35 cellular contexts compared by ENCODE assay signal in the genomic region with DNA sequence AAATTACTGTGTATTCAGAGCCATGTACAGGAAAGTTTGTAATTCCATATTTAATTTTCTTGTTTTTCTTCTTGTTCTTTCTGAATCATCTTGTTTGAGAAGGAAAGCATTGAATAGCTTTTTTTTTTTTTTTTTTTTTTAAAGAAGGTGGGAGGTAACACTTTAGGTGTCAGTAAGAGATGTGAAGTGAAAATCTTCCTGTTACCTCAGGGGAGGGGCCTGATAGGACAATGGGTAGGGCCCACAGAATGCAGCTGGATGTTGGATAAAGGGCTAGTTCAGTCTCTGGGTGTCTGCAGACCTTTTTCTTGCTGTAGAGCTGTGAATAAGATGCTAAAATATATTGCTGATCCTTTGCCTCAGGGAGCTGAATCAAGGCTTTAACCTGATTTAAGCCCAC.
DNase-seq lines count a peak whose midpoint lies in the region; ATAC-seq, FAIRE-seq and TF ChIP-seq lines count a peak whose summit lies in the region.
"Had no signal": no experiment of that assay in that cellular context is flagged by ENCODE, and none has a peak within 500 bp of the region (broad histone marks: within the 10 kb centered on the region; RNA-seq: fewer than 3 reads in every experiment).

No MANE protein-coding gene starts in this region.

- no peak for FAIRE-seq in HepG2 (lab: Jason Lieb, UNC)
- no peak for FAIRE-seq in H1 (lab: Jason Lieb, UNC)
- FAIRE-seq: A204.1, A549, D721Med had no signal

- H3K56ac ChIP-seq in H1 (replicated peaks; ENCODE audit: insufficient read length, low read depth, low read length): no peak overlapping the region

- no peaks in the 10 kb centered on the region for H3K79me2 ChIP-seq in HepG2 (ENCODE audit: insufficient read depth, low read length)
- H3K79me2 ChIP-seq in H1 (ENCODE audit: control insufficient read depth in 1 of 2, insufficient read depth in 2 of 2, low read length in 2 of 2): no peaks in the 10 kb centered on the region

- peaks cover 0 to 18% of the 10 kb centered on the region in 2 donors for H3K4me1 Mint-ChIP-seq in natural killer cell
- no peaks in the 10 kb centered on the region for H3K4me1 Mint-ChIP-seq in natural killer cell treated with Interleukin-12 subunit alpha and Interleukin-12 subunit beta and Interleukin-15 and Interleukin-18, amount 100 ng/mL, for 72 hours (ENCODE audit: low read depth in 2 of 2)
- H3K4me1 Mint-ChIP-seq: B cell; CD14-positive monocyte; CD4-positive, alpha-beta memory T cell; CD4-positive, CD25-positive, alpha-beta regulatory T cell; CD8-positive, alpha-beta memory T cell had no signal

- no peaks in the 10 kb centered on the region for H3K36me3 Mint-ChIP-seq in natural killer cell
- no peaks in the 10 kb centered on the region for H3K36me3 Mint-ChIP-seq in natural killer cell treated with Interleukin-12 subunit alpha and Interleukin-12 subunit beta and Interleukin-15 and Interleukin-18, amount 100 ng/mL, for 72 hours
- H3K36me3 Mint-ChIP-seq: CD14-positive monocyte; CD4-positive, alpha-beta memory T cell; CD4-positive, CD25-positive, alpha-beta regulatory T cell; CD8-positive, alpha-beta memory T cell; CD8-positive, alpha-beta T cell had no signal

- intact Hi-C loops in HepG2 (cut with micrococcal nuclease; ENCODE audit: unreplicated experiment): loop anchor here (2.0 kb wide), 1 partner anchor 316 kb away; no protein-coding TSS in a partner anchor
- intact Hi-C loops in right lobe of liver (cut with DNase I): no loop called here
- intact Hi-C loops in natural killer cell (cut with micrococcal nuclease): no loop called here

- no peak overlapping the region for H2BK15ac ChIP-seq in H1 (ENCODE audit: low read length)

- H3K9ac ChIP-seq in HepG2 (ENCODE audit: insufficient read depth, low read depth, low read length): no peak overlapping the region
- no peak overlapping the region for H3K9ac ChIP-seq in H1 (replicated peaks in 1 of 4; ENCODE audit: extremely low read depth in 1 of 4, low read depth in 3 of 4, low read length in 3 of 4)
- H3K9ac ChIP-seq: BLaER1; BLaER1 treated with 17β-estradiol and CSF1 and Interleukin-3, amounts not matched to agents 10 nM and 100 nM had no signal

- TF ChIP-seq RAD21 in HepG2 (CRISPR knock-in tag; IDR thresholded peaks at IDR 0.05) (no peak), H1 (IDR thresholded peaks at IDR 0.05 in 1 of 2, conservative IDR thresholded peaks at IDR 0.05 in 1 of 2; ENCODE audit: low read depth in 2 of 2, low read length in 2 of 2) (no peak)

- H4K8ac ChIP-seq in H1 (ENCODE audit: extremely low read depth, insufficient read depth, low read length): no peak overlapping the region

- H3K4me3 ChIP-seq in HepG2 (replicated peaks in 1 of 3; ENCODE audit: insufficient read depth in 1 of 3, low read depth in 2 of 3, low read length in 3 of 3) (no peak overlapping the region), right lobe of liver (no peak overlapping the region), H1 (ENCODE audit: extremely low read depth in 1 of 4, insufficient read depth in 2 of 4, low read depth in 3 of 4, low read length in 4 of 4) (no peak overlapping the region)
- H3K4me3 ChIP-seq: A549; BLaER1; BLaER1 treated with 17β-estradiol and CSF1 and Interleukin-3, amounts not matched to agents 10 nM and 100 nM had no signal

- H3K27me3 Mint-ChIP-seq in natural killer cell (ENCODE audit: low read depth in 2 of 2): no peaks in the 10 kb centered on the region
- H3K27me3 Mint-ChIP-seq in natural killer cell treated with Interleukin-12 subunit alpha and Interleukin-12 subunit beta and Interleukin-15 and Interleukin-18, amount 100 ng/mL, for 72 hours: peaks cover 3 to 4% of the 10 kb centered on the region in 2 donors
- H3K27me3 Mint-ChIP-seq: CD4-positive, alpha-beta memory T cell; CD4-positive, alpha-beta T cell; CD4-positive, CD25-positive, alpha-beta regulatory T cell; CD8-positive, alpha-beta memory T cell had no signal

- no peak overlapping the region for H3K14ac ChIP-seq in H1 (ENCODE audit: insufficient read length)

- H3K9me3 Mint-ChIP-seq in natural killer cell: no peaks in the 10 kb centered on the region
- no peaks in the 10 kb centered on the region for H3K9me3 Mint-ChIP-seq in natural killer cell treated with Interleukin-12 subunit alpha and Interleukin-12 subunit beta and Interleukin-15 and Interleukin-18, amount 100 ng/mL, for 72 hours
- H3K9me3 Mint-ChIP-seq: CD4-positive, alpha-beta memory T cell; CD4-positive, alpha-beta T cell; CD8-positive, alpha-beta memory T cell had no signal

- H3K4me2 ChIP-seq in HepG2 (ENCODE audit: low read depth, low read length) (peak overlapping the region; percentile 57; the same call in 1 of the 2 replicates), H1 (ENCODE audit: insufficient read depth in 1 of 2, low read depth in 2 of 2, low read length in 2 of 2) (no peak overlapping the region)
- H3K4me2 ChIP-seq: A549; BLaER1; BLaER1 treated with 17β-estradiol and CSF1 and Interleukin-3, amounts not matched to agents 10 nM and 100 nM had no signal

- H3K18ac ChIP-seq in H1 (ENCODE audit: extremely low read depth, low read length): no peak overlapping the region

- no peak overlapping the region for H2BK120ac ChIP-seq in H1 (replicated peaks; ENCODE audit: low read depth, low read length)

- H3K23ac ChIP-seq in H1 (ENCODE audit: insufficient read length): no peak overlapping the region

- H3K4ac ChIP-seq in H1 (replicated peaks; ENCODE audit: insufficient read length, low read depth, low read length): no peak overlapping the region

- H3K27me3 ChIP-seq in HepG2 (ENCODE audit: control insufficient read depth in 1 of 2, insufficient read depth in 2 of 2, low read length in 2 of 2): no peaks in the 10 kb centered on the region
- H3K27me3 ChIP-seq in right lobe of liver: no peaks in the 10 kb centered on the region
- H3K27me3 ChIP-seq in H1 (replicated peaks in 1 of 4; ENCODE audit: control insufficient read depth in 3 of 4, extremely low read depth in 1 of 4, insufficient read depth in 3 of 4, low read length in 3 of 4): no peaks in the 10 kb centered on the region
- H3K27me3 ChIP-seq: BE2C; BLaER1; BLaER1 treated with 17β-estradiol and CSF1 and Interleukin-3, amounts not matched to agents 10 nM and 100 nM had no signal

- H3K23me2 ChIP-seq in H1 (ENCODE audit: low read depth, low read length): no peaks in the 10 kb centered on the region

- no TSS peak for BruUV-seq in HepG2 (replicated peaks; lab: Mats Ljungman, UMichigan)

- H3K4me3 Mint-ChIP-seq in natural killer cell: no peak overlapping the region
- no peak overlapping the region for H3K4me3 Mint-ChIP-seq in natural killer cell treated with Interleukin-12 subunit alpha and Interleukin-12 subunit beta and Interleukin-15 and Interleukin-18, amount 100 ng/mL, for 72 hours
- H3K4me3 Mint-ChIP-seq: B cell; CD14-positive monocyte; CD4-positive, alpha-beta memory T cell; CD4-positive, alpha-beta T cell; CD4-positive, CD25-positive, alpha-beta regulatory T cell; CD8-positive, alpha-beta memory T cell; CD8-positive, alpha-beta T cell had no signal

- H3K9me3 ChIP-seq in HepG2 (ENCODE audit: low read length) (no peaks in the 10 kb centered on the region), right lobe of liver (no peaks in the 10 kb centered on the region), H1 (ENCODE audit: insufficient read depth in 2 of 2, low read depth in 1 of 2, low read length in 1 of 2) (no peaks in the 10 kb centered on the region)
- H3K9me3 ChIP-seq: A549; BE2C; BLaER1; BLaER1 treated with 17β-estradiol and CSF1 and Interleukin-3, amounts not matched to agents 10 nM and 100 nM; Caco-2 had no signal

- 0 out of 2 replicates have a peak overlapping the region, but pooled peaks have one; percentile 80 for H2BK20ac ChIP-seq in H1 (ENCODE audit: low read length)

- no peak overlapping the region for H4K91ac ChIP-seq in H1 (replicated peaks; ENCODE audit: insufficient read length, low read length)

- CTCF ChIA-PET in HepG2 (lab: Yijun Ruan, JAX; ENCODE audit: low intra/inter-chr PET ratio, low total read pairs) (no interaction called here), H1 (lab: Charles Lee; ENCODE audit: partially characterized antibody) (interaction anchor here (1.1 to 1.4 kb wide), 2 partner anchors 10 to 333 kb away, joined by 3 read pairs; no protein-coding TSS in a partner anchor)

- no peaks in the 10 kb centered on the region for H3K79me1 ChIP-seq in H1 (ENCODE audit: low read depth, low read length)

- no peak overlapping the region for H3K27ac Mint-ChIP-seq in natural killer cell
- peak overlapping the region in 1 of 2 donors; percentile 31 for H3K27ac Mint-ChIP-seq in natural killer cell treated with Interleukin-12 subunit alpha and Interleukin-12 subunit beta and Interleukin-15 and Interleukin-18, amount 100 ng/mL, for 72 hours
- H3K27ac Mint-ChIP-seq: B cell; CD14-positive monocyte; CD4-positive, alpha-beta memory T cell; CD4-positive, alpha-beta T cell; CD4-positive, CD25-positive, alpha-beta regulatory T cell; CD8-positive, alpha-beta memory T cell; CD8-positive, alpha-beta T cell had no signal

- H2AK5ac ChIP-seq in H1 (ENCODE audit: low read depth, low read length): no peak overlapping the region

- H2BK5ac ChIP-seq in H1 (ENCODE audit: low read depth, low read length): no peak overlapping the region

- DNase-seq in HepG2 (ENCODE audit: low spot score) (no peak), right lobe of liver (no peak), natural killer cell (no peak), H1 (ENCODE audit: low read depth in 1 of 2, low spot score in 2 of 2) (no peak), NCI-H2029 (lab: John Stamatoyannopoulos, UW) (no peak)
- DNase-seq in natural killer cell treated with Interleukin-12 subunit alpha and Interleukin-12 subunit beta and Interleukin-15 and Interleukin-18, amount 100 ng/mL, for 72 hours (ENCODE audit: low spot score): no peak
- DNase-seq: 8988T; ACHN; AML-193; BE2C; C1 segment of cervical spinal cord; Caco-2; Calu3; CD4-positive, alpha-beta memory T cell; CD4-positive, alpha-beta T cell; CD4-positive, CD25-positive, alpha-beta regulatory T cell; CD8-positive, alpha-beta memory T cell; CD8-positive, alpha-beta T cell; COR-L47; DMS 273 treated with DMSO at 0.1 percent for 48 hours; DMS153; DMS53; DMS79; DMS79 treated with DMSO at 0.1 percent for 48 hours; DND-41; EL had no signal

- no peak overlapping the region for H2BK12ac ChIP-seq in H1 (ENCODE audit: low read depth, low read length)

- in situ Hi-C loops in HepG2 (cut with HindIII; ENCODE audit: extremely low pct_ligation_motif_present, low pct_unique_long_range_greater_than_20kb): no loop called here

- H2AFZ ChIP-seq in HepG2 (ENCODE audit: low read length) (no peak overlapping the region), H1 (ENCODE audit: low read length) (no peak overlapping the region)

- TF ChIP-seq CTCF in HepG2 (CRISPR knock-in tag; IDR thresholded peaks at IDR 0.05): no peak
- TF ChIP-seq CTCF in right lobe of liver (IDR thresholded peaks at IDR 0.05): no peak
- no peak for TF ChIP-seq CTCF in natural killer cell (IDR thresholded peaks at IDR 0.05)
- no peak for TF ChIP-seq CTCF in H1 (IDR thresholded peaks at IDR 0.05; ENCODE audit: control extremely low read depth in 1 of 3, insufficient read depth in 1 of 3, low read depth in 1 of 3, low read length in 3 of 3)

- TF ChIP-seq POLR2A in HepG2 (IDR thresholded peaks at IDR 0.05; ENCODE audit: insufficient read depth in 1 of 2, low read depth in 2 of 2, low read length in 2 of 2) (no peak), right lobe of liver (IDR thresholded peaks at IDR 0.05) (no peak), H1 (IDR thresholded peaks at IDR 0.05; ENCODE audit: control extremely low read depth in 1 of 2, low read depth in 2 of 2, low read length in 2 of 2) (no peak)

- ATAC-seq in HepG2 (no peak), right lobe of liver (no peak), natural killer cell (peak in 2 of 3 donors; percentile 52 to 70)
- no peak for ATAC-seq in natural killer cell treated with Interleukin-12 subunit alpha and Interleukin-12 subunit beta and Interleukin-15 and Interleukin-18, amount 100 ng/mL, for 72 hours
- ATAC-seq: A549; CD8-positive, alpha-beta T cell had no signal

- H4K20me1 ChIP-seq in HepG2 (ENCODE audit: insufficient read depth, low read length) (no peaks in the 10 kb centered on the region), H1 (replicated peaks in 1 of 2; ENCODE audit: control insufficient read depth in 1 of 2, insufficient read depth in 2 of 2, low read length in 2 of 2) (no peaks in the 10 kb centered on the region)
- H4K20me1 ChIP-seq: BLaER1; BLaER1 treated with 17β-estradiol and CSF1 and Interleukin-3, amounts not matched to agents 10 nM and 100 nM had no signal

- no peaks in the 10 kb centered on the region for H3K36me3 ChIP-seq in HepG2 (replicated peaks in 1 of 2; ENCODE audit: control insufficient read depth in 1 of 2, insufficient read depth in 2 of 2, low read length in 2 of 2)
- H3K36me3 ChIP-seq in right lobe of liver: no peaks in the 10 kb centered on the region
- no peaks in the 10 kb centered on the region for H3K36me3 ChIP-seq in H1 (ENCODE audit: control insufficient read depth in 2 of 4, insufficient read depth in 4 of 4, low read length in 3 of 4)
- H3K36me3 ChIP-seq: BE2C; BLaER1; BLaER1 treated with 17β-estradiol and CSF1 and Interleukin-3, amounts not matched to agents 10 nM and 100 nM had no signal

- POLR2A ChIA-PET in HepG2 (lab: Yijun Ruan, JAX): interaction anchor here (2.0 to 2.5 kb wide), 2 partner anchors 14 to 319 kb away, joined by 5 to 8 read pairs; no protein-coding TSS in a partner anchor
- POLR2A ChIA-PET in H1 (lab: Charles Lee; ENCODE audit: partially characterized antibody): no interaction called here

- no peak overlapping the region for H4K5ac ChIP-seq in H1 (ENCODE audit: insufficient read length, low read depth, low read length)

- no peak for TF ChIP-seq EP300 in HepG2 (IDR thresholded peaks at IDR 0.05; ENCODE audit: low read depth in 2 of 2, low read length in 2 of 2)
- no peak for TF ChIP-seq EP300 in HepG2 (CRISPR knock-in tag; IDR thresholded peaks at IDR 0.05; ENCODE audit: borderline replicate concordance)
- no peak for TF ChIP-seq EP300 in H1 (IDR thresholded peaks at IDR 0.05; ENCODE audit: borderline replicate concordance in 1 of 2, low read depth in 2 of 2, low read length in 2 of 2)

- H3K27ac ChIP-seq in HepG2 (ENCODE audit: extremely low read length, insufficient read depth, low read length): no peak overlapping the region
- no peak overlapping the region for H3K27ac ChIP-seq in right lobe of liver
- no peak overlapping the region for H3K27ac ChIP-seq in H1 (ENCODE audit: low read depth, low read length)
- H3K27ac ChIP-seq: 22Rv1; A549; BLaER1; BLaER1 treated with 17β-estradiol and CSF1 and Interleukin-3, amounts not matched to agents 10 nM and 100 nM; C4-2B had no signal

- H3K4me1 ChIP-seq in HepG2 (ENCODE audit: insufficient read depth, low read length) (peaks cover 31% of the 10 kb centered on the region), right lobe of liver (no peaks in the 10 kb centered on the region), H1 (replicated peaks in 1 of 4; ENCODE audit: control insufficient read depth in 3 of 4, insufficient read depth in 4 of 4, low read length in 3 of 4) (no peaks in the 10 kb centered on the region)
- H3K4me1 ChIP-seq: A549, BE2C, BLaER1, Caco-2 had no signal

Comparison
In these comparisons a context has a peak if more than half of its experiments do, and no peak if none do; other contexts are left out.
1. ATAC-seq: peak in natural killer cell (2 of 3); none in HepG2 (single experiment), right lobe of liver (0 of 4) and natural killer cell treated with Interleukin-12 subunit alpha and Interleukin-12 subunit beta and Interleukin-15 and Interleukin-18, amount 100 ng/mL, for 72 hours (0 of 2).